ENCODE assay signal across 25 cellular contexts in genomic region chr19:44232867-44233266, GRCh38. TPM values are rescaled to one million over a fixed set of nuclear protein-coding genes. Genes with fewer than 3 reads are reported as not detected.
"Had no signal": no experiment of that assay in that cellular context is flagged by ENCODE, and none has a peak within 500 bp of the region (broad histone marks: within the 10 kb centered on the region; RNA-seq: fewer than 3 reads in every experiment).

No MANE protein-coding gene starts in this region.

- H3K4me1 ChIP-seq: colonic mucosa, esophagus muscularis mucosa, esophagus squamous epithelium, foreskin keratinocyte, gastrocnemius medialis, gastroesophageal sphincter, heart left ventricle had no signal

- H3K4me3 ChIP-seq: colonic mucosa, dorsolateral prefrontal cortex, esophagus muscularis mucosa, gastrocnemius medialis, gastroesophageal sphincter, heart left ventricle had no signal

- H3K27me3 ChIP-seq: colonic mucosa, dorsolateral prefrontal cortex, esophagus muscularis mucosa, esophagus squamous epithelium, foreskin keratinocyte, gastrocnemius medialis, gastroesophageal sphincter, heart left ventricle had no signal

- H3K27ac Mint-ChIP-seq: dendritic cell treated with granulocyte-macrophage colony-stimulating factor and Interleukin-4, amounts not matched to agents 40 ng/mL and 50 ng/mL, for 4 days; effector memory CD8-positive, alpha-beta T cell; endodermal cell had no signal

- H3K27ac ChIP-seq: colonic mucosa, coronary artery, dorsolateral prefrontal cortex, epithelial cell of prostate, esophagus muscularis mucosa, esophagus squamous epithelium, foreskin keratinocyte, gastrocnemius medialis, gastroesophageal sphincter, heart left ventricle had no signal

- ATAC-seq: effector memory CD8-positive, alpha-beta T cell; esophagus mucosa; foreskin keratinocyte; gastrocnemius medialis; gastroesophageal sphincter; heart left ventricle had no signal

- H3K4me1 Mint-ChIP-seq: endodermal cell had no signal

- H3K9me3 ChIP-seq: colonic mucosa had no signal

- H3K4me3 Mint-ChIP-seq: dendritic cell treated with granulocyte-macrophage colony-stimulating factor and Interleukin-4, amounts not matched to agents 40 ng/mL and 50 ng/mL, for 4 days; effector memory CD8-positive, alpha-beta T cell; endodermal cell had no signal

- DNase-seq: colonic mucosa; cortex of kidney; dermis blood vessel endothelial cell; dorsolateral prefrontal cortex; effector CD4-positive, alpha-beta T cell; effector CD8-positive, alpha-beta T cell; effector memory CD4-positive, alpha-beta T cell; effector memory CD8-positive, alpha-beta T cell; endodermal cell; erythroblast; esophagus squamous epithelium; foreskin fibroblast; foreskin keratinocyte; foreskin melanocyte; gastrocnemius medialis; glutamatergic neuron; head of caudate nucleus; heart left ventricle had no signal

- H3K27me3 Mint-ChIP-seq: dendritic cell treated with granulocyte-macrophage colony-stimulating factor and Interleukin-4, amounts not matched to agents 40 ng/mL and 50 ng/mL, for 4 days; effector memory CD8-positive, alpha-beta T cell had no signal

RNA-seq across cellular contexts. Expression of gene ZNF233, which starts 26.8 kb away (rescaled TPM):
- total RNA-seq: epithelial cell of proximal tubule, esophagus mucosa had no signal
